1 cellular context compared by ENCODE assay signal in the genomic region with DNA sequence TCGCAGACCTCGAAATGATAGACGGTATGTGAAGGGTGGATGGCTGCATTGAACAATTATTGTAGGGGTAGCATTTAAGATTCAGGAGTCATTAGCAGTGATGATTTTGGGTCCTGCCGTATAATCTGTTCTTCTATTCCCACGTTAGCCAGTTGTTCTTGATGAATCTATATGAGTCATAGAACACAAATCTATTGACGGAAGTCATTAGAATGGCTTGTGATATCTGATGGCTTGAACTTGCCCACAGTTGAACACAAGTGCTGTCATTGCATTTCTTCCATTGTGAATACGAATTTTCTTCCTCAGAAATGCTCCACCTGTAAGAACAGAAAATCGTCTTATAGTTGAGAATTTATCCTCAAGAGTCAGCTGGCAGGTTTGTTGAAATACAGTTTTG.
TF ChIP-seq lines count a peak whose summit lies in the region.

No MANE protein-coding gene starts in this region.

TF ChIP-seq in WTC11, 78 proteins besides CTCF, POLR2A, EP300 and RAD21:
- TF ChIP-seq, protein P1, sequence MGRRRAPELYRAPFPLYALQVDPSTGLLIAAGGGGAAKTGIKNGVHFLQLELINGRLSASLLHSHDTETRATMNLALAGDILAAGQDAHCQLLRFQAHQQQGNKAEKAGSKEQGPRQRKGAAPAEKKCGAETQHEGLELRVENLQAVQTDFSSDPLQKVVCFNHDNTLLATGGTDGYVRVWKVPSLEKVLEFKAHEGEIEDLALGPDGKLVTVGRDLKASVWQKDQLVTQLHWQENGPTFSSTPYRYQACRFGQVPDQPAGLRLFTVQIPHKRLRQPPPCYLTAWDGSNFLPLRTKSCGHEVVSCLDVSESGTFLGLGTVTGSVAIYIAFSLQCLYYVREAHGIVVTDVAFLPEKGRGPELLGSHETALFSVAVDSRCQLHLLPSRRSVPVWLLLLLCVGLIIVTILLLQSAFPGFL (CRISPR knock-in tag; IDR thresholded peaks at IDR 0.05; ENCODE audit: borderline replicate concordance): no peak
- no peak for TF ChIP-seq TP53 (CRISPR knock-in tag; IDR thresholded peaks at IDR 0.05)
- TF ChIP-seq FOXK1 (CRISPR knock-in tag; IDR thresholded peaks at IDR 0.05): no peak
- TF ChIP-seq, protein P2, sequence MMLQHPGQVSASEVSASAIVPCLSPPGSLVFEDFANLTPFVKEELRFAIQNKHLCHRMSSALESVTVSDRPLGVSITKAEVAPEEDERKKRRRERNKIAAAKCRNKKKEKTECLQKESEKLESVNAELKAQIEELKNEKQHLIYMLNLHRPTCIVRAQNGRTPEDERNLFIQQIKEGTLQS (CRISPR knock-in tag; conservative IDR thresholded peaks at IDR 0.05): no peak
- TF ChIP-seq JAZF1 (CRISPR knock-in tag; IDR thresholded peaks at IDR 0.05): no peak
- no peak for TF ChIP-seq PRRX2 (CRISPR knock-in tag; IDR thresholded peaks at IDR 0.05)
- TF ChIP-seq NFATC4 (CRISPR knock-in tag; IDR thresholded peaks at IDR 0.05): no peak
- no peak for TF ChIP-seq ZNF121 (CRISPR knock-in tag; IDR thresholded peaks at IDR 0.05)
- TF ChIP-seq, protein P3, sequence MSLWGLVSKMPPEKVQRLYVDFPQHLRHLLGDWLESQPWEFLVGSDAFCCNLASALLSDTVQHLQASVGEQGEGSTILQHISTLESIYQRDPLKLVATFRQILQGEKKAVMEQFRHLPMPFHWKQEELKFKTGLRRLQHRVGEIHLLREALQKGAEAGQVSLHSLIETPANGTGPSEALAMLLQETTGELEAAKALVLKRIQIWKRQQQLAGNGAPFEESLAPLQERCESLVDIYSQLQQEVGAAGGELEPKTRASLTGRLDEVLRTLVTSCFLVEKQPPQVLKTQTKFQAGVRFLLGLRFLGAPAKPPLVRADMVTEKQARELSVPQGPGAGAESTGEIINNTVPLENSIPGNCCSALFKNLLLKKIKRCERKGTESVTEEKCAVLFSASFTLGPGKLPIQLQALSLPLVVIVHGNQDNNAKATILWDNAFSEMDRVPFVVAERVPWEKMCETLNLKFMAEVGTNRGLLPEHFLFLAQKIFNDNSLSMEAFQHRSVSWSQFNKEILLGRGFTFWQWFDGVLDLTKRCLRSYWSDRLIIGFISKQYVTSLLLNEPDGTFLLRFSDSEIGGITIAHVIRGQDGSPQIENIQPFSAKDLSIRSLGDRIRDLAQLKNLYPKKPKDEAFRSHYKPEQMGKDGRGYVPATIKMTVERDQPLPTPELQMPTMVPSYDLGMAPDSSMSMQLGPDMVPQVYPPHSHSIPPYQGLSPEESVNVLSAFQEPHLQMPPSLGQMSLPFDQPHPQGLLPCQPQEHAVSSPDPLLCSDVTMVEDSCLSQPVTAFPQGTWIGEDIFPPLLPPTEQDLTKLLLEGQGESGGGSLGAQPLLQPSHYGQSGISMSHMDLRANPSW (CRISPR knock-in tag; conservative IDR thresholded peaks at IDR 0.05; ENCODE audit: low read depth): no peak
